8 cellular contexts compared by ENCODE assay signal in the genomic region with DNA sequence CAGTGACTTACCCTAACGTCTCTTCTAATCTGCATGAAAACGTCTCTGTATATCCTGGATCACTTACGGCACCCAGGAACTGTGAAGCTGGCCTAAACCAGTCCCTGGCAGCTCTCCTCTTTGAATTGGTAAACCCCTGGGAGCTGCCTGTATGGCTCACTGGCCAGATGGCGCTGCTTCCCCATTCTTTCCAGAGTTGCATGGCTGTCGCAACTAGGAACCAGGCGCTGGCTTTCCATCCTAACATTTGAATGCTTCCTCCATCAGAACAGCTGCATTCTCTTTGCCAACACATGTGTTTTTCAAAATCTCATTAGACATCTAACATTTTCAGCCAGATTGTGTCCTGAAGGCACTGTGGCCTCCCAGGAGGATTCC. TPM values are rescaled to one million over a fixed set of nuclear protein-coding genes. Genes with fewer than 3 reads are reported as not detected.
DNase-seq lines count a peak whose midpoint lies in the region; ATAC-seq and TF ChIP-seq lines count a peak whose summit lies in the region.

No MANE protein-coding gene starts in this region.

- intact Hi-C loops in left ventricle myocardium superior (cut with micrococcal nuclease) = no loop called here
- intact Hi-C loops in Right ventricle myocardium inferior (cut with DNase I) = no loop called here
- intact Hi-C loops in PC-3 (cut with micrococcal nuclease) = no loop called here

- no peaks in the 10 kb centered on the region for H3K36me3 ChIP-seq in PC-3 (ENCODE audit: low read depth, low read length)

- H3K4me2 ChIP-seq in PC-3 (ENCODE audit: low read length) = no peak overlapping the region

- no peak overlapping the region for H3K9ac ChIP-seq in PC-3 (ENCODE audit: low read length)

- H3K27me3 ChIP-seq in PC-3 (ENCODE audit: low read length) = 0 out of 2 replicates have a peak, but pooled peaks cover 4% of the 10 kb centered on the region

- no peak overlapping the region for H3K27ac Mint-ChIP-seq in activated naive CD4-positive, alpha-beta T cell treated with anti-CD3 and anti-CD28 coated beads, Interleukin-2, amount 50 U/mL, for 72 hours

- H3K27ac ChIP-seq in PC-3 (ENCODE audit: low read length) = no peak overlapping the region

- no peaks in the 10 kb centered on the region for H3F3A ChIP-seq in PC-3 (ENCODE audit: low read length, unreplicated experiment)

- no peaks in the 10 kb centered on the region for H4K20me1 ChIP-seq in PC-3 (ENCODE audit: low read length)

- H3K9me3 Mint-ChIP-seq in activated naive CD4-positive, alpha-beta T cell treated with anti-CD3 and anti-CD28 coated beads, Interleukin-2, amount 50 U/mL, for 72 hours = no peaks in the 10 kb centered on the region

- H3K9me2 ChIP-seq in PC-3 (replicated peaks; ENCODE audit: low read length) = no peaks in the 10 kb centered on the region

- no peaks in the 10 kb centered on the region for H3K4me1 ChIP-seq in PC-3 (ENCODE audit: insufficient read depth, low read length)

- POLR2A ChIA-PET in PC-3 (lab: Charles Lee; ENCODE audit: unreplicated experiment) = no interaction called here

- TF ChIP-seq CTCF in PC-3 (conservative IDR thresholded peaks at IDR 0.05; ENCODE audit: low read depth, low read length) = no peak; the same call in 1 of the 2 replicates

- no peak overlapping the region for H3K4me3 ChIP-seq in PC-3 (ENCODE audit: low read length)

- no peaks in the 10 kb centered on the region for H3K36me3 Mint-ChIP-seq in activated naive CD4-positive, alpha-beta T cell treated with anti-CD3 and anti-CD28 coated beads, Interleukin-2, amount 50 U/mL, for 72 hours

- CTCF ChIA-PET in PC-3 (lab: Charles Lee) = interaction anchor here (1.2 kb wide), 1 partner anchor 240 kb away, joined by 3 read pairs; no protein-coding TSS in a partner anchor

- no peak overlapping the region for H2AFZ ChIP-seq in PC-3 (ENCODE audit: low read length)

- no peaks in the 10 kb centered on the region for H3K9me3 ChIP-seq in PC-3 (ENCODE audit: low read length)

- ATAC-seq in left ventricle myocardium superior (no peak), Right ventricle myocardium inferior (no peak), PC-3 (no peak)
- ATAC-seq in activated naive CD4-positive, alpha-beta T cell treated with anti-CD3 and anti-CD28 coated beads, Interleukin-2, amount 50 U/mL, for 72 hours = no peak

- no TSS peak for BruUV-seq in PC-3 (replicated peaks; lab: Mats Ljungman, UMichigan)

- peak; percentile 29 for DNase-seq in left ventricle myocardium superior
- DNase-seq in Right ventricle myocardium inferior (ENCODE audit: missing footprints) = no peak
- peak; percentile 21 for DNase-seq in HPDE6-E6E7 (ENCODE audit: extremely low spot score)
- DNase-seq in PC-3 = peak; percentile 4
- peak; percentile 34 for DNase-seq in hepatic stellate cell (ENCODE audit: low spot score)
- DNase-seq in middle frontal gyrus (ENCODE audit: extremely low spot score, low spot score) = no peak
- DNase-seq in activated naive CD4-positive, alpha-beta T cell treated with anti-CD3 and anti-CD28 coated beads, Interleukin-2, amount 50 U/mL, for 72 hours (ENCODE audit: low spot score in 2 of 2) = no peak
- DNase-seq in glomerular visceral epithelial cell (ENCODE audit: extremely low spot score) = no peak

- no peaks in the 10 kb centered on the region for H3K79me2 ChIP-seq in PC-3 (ENCODE audit: low read length)

RNA-seq across cellular contexts. Expression of gene PCA3, which starts 8.0 kb away (rescaled TPM):
- total RNA-seq in left ventricle myocardium superior = not detected
- not detected for total RNA-seq in Right ventricle myocardium inferior
- total RNA-seq in PC-3 (2014; rRNA removed) = not detected in 2 replicates
- total RNA-seq in activated naive CD4-positive, alpha-beta T cell treated with anti-CD3 and anti-CD28 coated beads, Interleukin-2, amount 50 U/mL, for 72 hours = not detected

Comparison
In these comparisons a context has a peak if more than half of its experiments do, and no peak if none do; other contexts are left out.
1. DNase-seq: peak in left ventricle myocardium superior (single experiment), HPDE6-E6E7 (single experiment), PC-3 (single experiment) and hepatic stellate cell (single experiment); none in Right ventricle myocardium inferior (single experiment), middle frontal gyrus (single experiment), activated naive CD4-positive, alpha-beta T cell treated with anti-CD3 and anti-CD28 coated beads, Interleukin-2, amount 50 U/mL, for 72 hours (0 of 2) and glomerular visceral epithelial cell (single experiment).